17 cellular contexts compared by ENCODE assay signal in genomic region chrX:49175875-49176274, GRCh38.
"Had no signal": no experiment of that assay in that cellular context is flagged by ENCODE, and none has a peak within 500 bp of the region (broad histone marks: within the 10 kb centered on the region; RNA-seq: fewer than 3 reads in every experiment).

No MANE protein-coding gene starts in this region.

- H3K27me3 ChIP-seq: brain microvascular endothelial cell, esophagus muscularis mucosa, left lung, stomach, tibial nerve had no signal

- H3K9me3 Mint-ChIP-seq: activated CD4-positive, alpha-beta T cell treated with anti-CD3 and anti-CD28 coated beads, Interleukin-2, amount 10 ng/mL, durations not matched to agents 7 days and 5 days; memory B cell had no signal

- H3K27me3 Mint-ChIP-seq: activated CD4-positive, alpha-beta T cell treated with anti-CD3 and anti-CD28 coated beads, Interleukin-2, amount 10 ng/mL, durations not matched to agents 7 days and 5 days; activated naive CD8-positive, alpha-beta T cell; memory B cell had no signal

- H3K4me3 ChIP-seq: dorsolateral prefrontal cortex, esophagus muscularis mucosa, stomach, tibial nerve had no signal

- H3K36me3 ChIP-seq: brain microvascular endothelial cell had no signal

- DNase-seq: activated CD4-positive, alpha-beta T cell treated with anti-CD3 and anti-CD28 coated beads, Interleukin-2, amount 10 ng/mL, durations not matched to agents 7 days and 5 days; activated effector memory CD4-positive, alpha-beta T cell treated with Interleukin-2 at 50 U/mL for 16 hours; activated T-cell treated with anti-CD3 and anti-CD28 coated beads for 4 hours; brain microvascular endothelial cell; dorsolateral prefrontal cortex; foreskin fibroblast; head of caudate nucleus; left lung; nephron progenitor cell; stimulated activated CD4-positive, alpha-beta T cell treated with anti-CD3 and anti-CD28 coated beads, Interleukin-4, amount 100 ng/mL, for 1 hour; stimulated activated CD8-positive, alpha-beta memory T cell treated with anti-CD3 and anti-CD28 coated beads, Interleukin-4, amount 100 ng/mL, for 48 hours; stomach had no signal

- H3K27ac ChIP-seq: brain microvascular endothelial cell had no signal

- H3K27ac Mint-ChIP-seq: activated CD4-positive, alpha-beta T cell treated with anti-CD3 and anti-CD28 coated beads, Interleukin-2, amount 10 ng/mL, durations not matched to agents 7 days and 5 days; activated naive CD8-positive, alpha-beta T cell; nephron progenitor cell had no signal

- H3K9me3 ChIP-seq: esophagus muscularis mucosa, left lung, tibial nerve had no signal

- H3K36me3 Mint-ChIP-seq: activated naive CD8-positive, alpha-beta T cell had no signal

- H3K4me3 Mint-ChIP-seq: activated CD4-positive, alpha-beta T cell treated with anti-CD3 and anti-CD28 coated beads, Interleukin-2, amount 10 ng/mL, durations not matched to agents 7 days and 5 days; activated naive CD8-positive, alpha-beta T cell; nephron progenitor cell had no signal

- ATAC-seq: SK-N-SH treated with all-trans-retinoic acid at 6 μM for 48 hours had no signal
